20 cellular contexts compared by ENCODE assay signal in genomic region chr7:52940511-52940910, GRCh38.
A peak's percentile ranks its signal among the peaks of the same experiment; 100 is the strongest.
DNase-seq lines count a peak whose midpoint lies in the region; ATAC-seq and TF ChIP-seq lines count a peak whose summit lies in the region.
"Had no signal": no experiment of that assay in that cellular context is flagged by ENCODE, and none has a peak within 500 bp of the region (broad histone marks: within the 10 kb centered on the region; RNA-seq: fewer than 3 reads in every experiment).

No MANE protein-coding gene starts in this region.

- H3F3A ChIP-seq in GM23338 (replicated peaks; ENCODE audit: low read depth) = no peaks in the 10 kb centered on the region

- TF ChIP-seq CTCF in GM23338 (conservative IDR thresholded peaks at IDR 0.05; ENCODE audit: low read depth in 2 of 2) (no peak), foreskin fibroblast (IDR thresholded peaks at IDR 0.05; ENCODE audit: low read depth, low read length) (no peak), foreskin keratinocyte (conservative IDR thresholded peaks at IDR 0.05) (no peak)

- no CpG with 5 or more reads among the region's 3 CpGs for WGBS in trophoblast cell (ENCODE audit: extremely low coverage, insufficient coverage, insufficient read length)

- no peak overlapping the region for H4K12ac ChIP-seq in trophoblast cell (ENCODE audit: low read depth, low read length)

- peak overlapping the region; percentile 64 for H2BK5ac ChIP-seq in trophoblast cell (ENCODE audit: low read depth, low read length, poor library complexity)

- no peaks in the 10 kb centered on the region for H3K79me2 ChIP-seq in GM23338 (replicated peaks; ENCODE audit: insufficient read depth)
- H3K79me2 ChIP-seq in trophoblast cell (ENCODE audit: control insufficient read depth, insufficient read depth, low read length, poor library complexity) = peaks cover 2% of the 10 kb centered on the region

- H3K4me1 ChIP-seq in GM23338 (ENCODE audit: insufficient read depth) (0 out of 2 replicates have a peak, but pooled peaks cover 5% of the 10 kb centered on the region), trophoblast cell (ENCODE audit: control insufficient read depth in 1 of 2, insufficient read depth in 2 of 2, low read length in 2 of 2) (peaks cover 6 to 8% of the 10 kb centered on the region in 2 experiments), foreskin keratinocyte (no peaks in the 10 kb centered on the region)
- H3K4me1 ChIP-seq: BLaER1 had no signal

- no peak overlapping the region for H3K4me2 ChIP-seq in GM23338
- no peak overlapping the region for H3K4me2 ChIP-seq in trophoblast cell (ENCODE audit: low read length)
- H3K4me2 ChIP-seq: BLaER1 had no signal

- no peak overlapping the region for H3K4me3 Mint-ChIP-seq in GM23338
- H3K4me3 Mint-ChIP-seq: CD4-positive, alpha-beta T cell had no signal

- peaks cover 5% of the 10 kb centered on the region; the same call in 1 of the 2 replicates for H3K9me2 ChIP-seq in GM23338 (ENCODE audit: insufficient read depth)

- peak overlapping the region; percentile 65 for H3K18ac ChIP-seq in trophoblast cell (ENCODE audit: low read length)

- no peaks in the 10 kb centered on the region for H3K9me3 ChIP-seq in trophoblast cell (ENCODE audit: insufficient read depth, low read depth, low read length)
- H3K9me3 ChIP-seq: BLaER1 had no signal

- H4K91ac ChIP-seq in trophoblast cell (ENCODE audit: low read depth, low read length) = peak overlapping the region; percentile 90

- peak overlapping the region; percentile 59 for H3K4ac ChIP-seq in trophoblast cell (ENCODE audit: low read depth, low read length)

- no peaks in the 10 kb centered on the region for H3K4me1 Mint-ChIP-seq in GM23338

- no peak overlapping the region for H3K27ac ChIP-seq in GM23338 (ENCODE audit: low read depth)
- peak overlapping the region; percentile 33 for H3K27ac ChIP-seq in trophoblast cell (ENCODE audit: low read depth, low read length)
- no peak overlapping the region for H3K27ac ChIP-seq in foreskin keratinocyte
- H3K27ac ChIP-seq: BLaER1 had no signal

- no peaks in the 10 kb centered on the region for H4K20me1 ChIP-seq in GM23338 (replicated peaks; ENCODE audit: insufficient read depth)
- H4K20me1 ChIP-seq: BLaER1 had no signal

- no peak overlapping the region for H3K4me3 ChIP-seq in GM23338
- H3K4me3 ChIP-seq in foreskin fibroblast (ENCODE audit: low read depth in 1 of 2, low read length in 2 of 2) = no peak overlapping the region
- no peak overlapping the region for H3K4me3 ChIP-seq in trophoblast cell (ENCODE audit: low read depth, low read length)
- H3K4me3 ChIP-seq: BLaER1, K562 had no signal

- H2BK120ac ChIP-seq in trophoblast cell (ENCODE audit: insufficient read depth, low read length, poor library complexity) = peak overlapping the region; percentile 68

- H2AFZ ChIP-seq in GM23338 (0 out of 2 replicates have a peak overlapping the region, but pooled peaks have one; percentile 84), trophoblast cell (ENCODE audit: insufficient read depth, low read length, poor library complexity) (no peak overlapping the region)

- H3K27me3 ChIP-seq in GM23338 (ENCODE audit: insufficient read depth) = no peaks in the 10 kb centered on the region
- H3K27me3 ChIP-seq in trophoblast cell (ENCODE audit: insufficient read depth, low read length) = no peaks in the 10 kb centered on the region
- H3K27me3 ChIP-seq in foreskin keratinocyte = no peaks in the 10 kb centered on the region
- H3K27me3 ChIP-seq: BLaER1 had no signal

- H3K23ac ChIP-seq in trophoblast cell (ENCODE audit: low read length) = no peak overlapping the region

- H3K9me3 Mint-ChIP-seq in GM23338 = no peaks in the 10 kb centered on the region

- DNase-seq in GM23338 (ENCODE audit: low spot score) = no peak
- peak; percentile 15 for DNase-seq in M059J (ENCODE audit: low read depth)
- DNase-seq in foreskin fibroblast = peak; percentile 4 to 10
- no peak for DNase-seq in trophoblast cell
- DNase-seq in foreskin keratinocyte = no peak
- no peak for DNase-seq in glomerular visceral epithelial cell (ENCODE audit: extremely low spot score)
- DNase-seq: CD4-positive, alpha-beta T cell; COR-L47; DMS 273 treated with DMSO at 0.1 percent for 48 hours; NCI-H1092 treated with DMSO at 0.1 percent for 48 hours; NCI-H146; NCI-H2081; NCI-H446 treated with DMSO at 0.1 percent for 48 hours; NK-92 treated with Interleukin-12 subunit alpha and Interleukin-12 subunit beta, amount 100 ng/mL, for 24 hours; SIG-M5 had no signal

- no peak overlapping the region for H3K9ac ChIP-seq in trophoblast cell (ENCODE audit: low read length)
- H3K9ac ChIP-seq: BLaER1 had no signal

- peaks cover 14% of the 10 kb centered on the region for H3K79me1 ChIP-seq in trophoblast cell (ENCODE audit: low read length)

- no peak overlapping the region for H3K27ac Mint-ChIP-seq in GM23338
- H3K27ac Mint-ChIP-seq: CD4-positive, alpha-beta T cell had no signal

- no peaks in the 10 kb centered on the region for H3K36me3 Mint-ChIP-seq in GM23338 (ENCODE audit: low read depth)

- H2AK5ac ChIP-seq in trophoblast cell (ENCODE audit: low read length) = no peak overlapping the region

- H2BK12ac ChIP-seq in trophoblast cell (ENCODE audit: low read length) = peak overlapping the region; percentile 80

- peak overlapping the region; percentile 90 for H3K14ac ChIP-seq in trophoblast cell (ENCODE audit: low read length)

- no peak overlapping the region for H4K8ac ChIP-seq in trophoblast cell (ENCODE audit: low read depth, low read length)

- H3K27me3 Mint-ChIP-seq in GM23338 (ENCODE audit: insufficient read depth, low read depth, poor library complexity) = no peaks in the 10 kb centered on the region
- H3K27me3 Mint-ChIP-seq: CD4-positive, alpha-beta T cell had no signal

- H3K36me3 ChIP-seq in GM23338 (ENCODE audit: insufficient read depth) (no peaks in the 10 kb centered on the region), trophoblast cell (ENCODE audit: control insufficient read depth in 1 of 2, insufficient read depth in 2 of 2, low read length in 2 of 2) (peaks cover 0 to 1% of the 10 kb centered on the region in 2 experiments)
- H3K36me3 ChIP-seq: BLaER1 had no signal

- no peak for ATAC-seq in GM23338
- no peak for ATAC-seq in foreskin keratinocyte
- ATAC-seq in GM19351 (IDR thresholded peaks at IDR 0.05; ENCODE audit: unreplicated experiment) = no peak
- ATAC-seq: K562, Panc1, SK-N-SH treated with all-trans-retinoic acid at 6 μM for 48 hours had no signal

TF ChIP-seq in GM23338, 12 proteins besides CTCF, POLR2A, EP300 and RAD21 (continues in another document):
- TF ChIP-seq REST (IDR thresholded peaks at IDR 0.05; ENCODE audit: unreplicated experiment) = no peak
- TF ChIP-seq ZNF114 (CRISPR knock-in tag; IDR thresholded peaks at IDR 0.05) = no peak
- no peak for TF ChIP-seq POLR2AphosphoS5 (IDR thresholded peaks at IDR 0.05; ENCODE audit: low read depth)
- TF ChIP-seq STAT1 (IDR thresholded peaks at IDR 0.05; ENCODE audit: unreplicated experiment) = no peak
- TF ChIP-seq CREB1 (CRISPR knock-in tag; IDR thresholded peaks at IDR 0.05; ENCODE audit: low read depth) = no peak
- TF ChIP-seq NANOG (IDR thresholded peaks at IDR 0.05; ENCODE audit: borderline replicate concordance) = no peak

Comparison
In these comparisons a context has a peak if more than half of its experiments do, and no peak if none do; other contexts are left out.
1. DNase-seq: peak in M059J (single experiment) and foreskin fibroblast (2 of 2); none in GM23338 (single experiment), trophoblast cell (0 of 2), foreskin keratinocyte (0 of 2) and glomerular visceral epithelial cell (single experiment).